In the genomic region with DNA sequence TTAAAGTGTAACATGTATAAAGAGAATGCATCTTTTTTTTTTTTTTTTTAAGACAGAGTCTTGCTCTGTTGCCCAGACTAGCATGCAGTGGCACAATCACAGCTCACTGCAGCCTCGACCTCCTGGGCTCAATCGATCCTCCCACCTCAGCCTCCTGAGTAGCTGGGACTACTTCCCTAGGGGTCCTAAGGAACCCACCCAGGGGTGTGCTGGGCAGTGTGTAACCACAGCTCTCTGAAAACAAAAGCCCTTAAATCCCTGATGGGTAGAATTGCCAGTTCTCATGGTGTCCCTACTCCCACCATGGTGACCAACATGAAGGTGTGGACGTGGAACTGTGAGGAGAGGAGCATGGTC, we compare ENCODE assay signal across 1 cellular context.
TF ChIP-seq lines count a peak whose summit lies in the region.

No MANE protein-coding gene starts in this region.

TF ChIP-seq in HepG2, 621 proteins besides CTCF, POLR2A, EP300 and RAD21 (continued from another document):
- TF ChIP-seq, protein P1, sequence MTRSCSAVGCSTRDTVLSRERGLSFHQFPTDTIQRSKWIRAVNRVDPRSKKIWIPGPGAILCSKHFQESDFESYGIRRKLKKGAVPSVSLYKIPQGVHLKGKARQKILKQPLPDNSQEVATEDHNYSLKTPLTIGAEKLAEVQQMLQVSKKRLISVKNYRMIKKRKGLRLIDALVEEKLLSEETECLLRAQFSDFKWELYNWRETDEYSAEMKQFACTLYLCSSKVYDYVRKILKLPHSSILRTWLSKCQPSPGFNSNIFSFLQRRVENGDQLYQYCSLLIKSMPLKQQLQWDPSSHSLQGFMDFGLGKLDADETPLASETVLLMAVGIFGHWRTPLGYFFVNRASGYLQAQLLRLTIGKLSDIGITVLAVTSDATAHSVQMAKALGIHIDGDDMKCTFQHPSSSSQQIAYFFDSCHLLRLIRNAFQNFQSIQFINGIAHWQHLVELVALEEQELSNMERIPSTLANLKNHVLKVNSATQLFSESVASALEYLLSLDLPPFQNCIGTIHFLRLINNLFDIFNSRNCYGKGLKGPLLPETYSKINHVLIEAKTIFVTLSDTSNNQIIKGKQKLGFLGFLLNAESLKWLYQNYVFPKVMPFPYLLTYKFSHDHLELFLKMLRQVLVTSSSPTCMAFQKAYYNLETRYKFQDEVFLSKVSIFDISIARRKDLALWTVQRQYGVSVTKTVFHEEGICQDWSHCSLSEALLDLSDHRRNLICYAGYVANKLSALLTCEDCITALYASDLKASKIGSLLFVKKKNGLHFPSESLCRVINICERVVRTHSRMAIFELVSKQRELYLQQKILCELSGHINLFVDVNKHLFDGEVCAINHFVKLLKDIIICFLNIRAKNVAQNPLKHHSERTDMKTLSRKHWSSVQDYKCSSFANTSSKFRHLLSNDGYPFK (CRISPR knock-in tag; IDR thresholded peaks at IDR 0.05; ENCODE audit: borderline replicate concordance) = no peak
- TF ChIP-seq POLR2AphosphoS5 (IDR thresholded peaks at IDR 0.05; ENCODE audit: low read depth, low read length) = no peak
